In the genomic region with DNA sequence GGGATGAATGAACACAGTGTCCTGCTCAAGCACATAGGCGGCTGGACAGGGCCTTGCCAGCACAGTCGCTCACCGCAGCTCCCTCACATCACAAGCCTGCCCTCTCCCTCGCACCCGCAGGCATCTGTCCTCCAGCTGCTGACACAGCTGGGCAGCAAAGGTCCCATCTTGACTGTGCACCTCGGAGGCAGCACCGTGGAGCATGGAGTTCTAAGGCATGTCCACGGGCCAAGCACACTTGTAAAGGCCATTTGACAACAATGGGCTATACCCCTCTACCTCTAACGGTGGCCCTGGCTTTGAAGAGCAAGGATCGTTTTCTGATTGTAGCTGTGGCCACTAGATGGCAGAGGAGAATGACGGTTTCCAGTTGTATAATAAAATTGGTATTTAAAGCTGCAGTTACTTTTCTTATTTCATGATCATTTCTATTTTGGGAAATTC, we compare ENCODE assay signal across 8 cellular contexts. TPM values are rescaled to one million over a fixed set of nuclear protein-coding genes. Genes with fewer than 3 reads are reported as not detected.
DNase-seq lines count a peak whose midpoint lies in the region; ATAC-seq, FAIRE-seq and TF ChIP-seq lines count a peak whose summit lies in the region.

No MANE protein-coding gene starts in this region.

- CTCF ChIA-PET in GM12878 (lab: Yijun Ruan, JAX): interaction anchor here (0.8 to 1.3 kb wide), 11 partner anchors 8 to 460 kb away, joined by 3 to 8 read pairs (median 3); partner anchors contain the start of gene UTP14A

- TF ChIP-seq POLR2A in GM12878 (IDR thresholded peaks at IDR 0.05; ENCODE audit: low read depth, low read length): no peak

- H3K36me3 ChIP-seq in GM12878 (ENCODE audit: control insufficient read depth in 2 of 2, insufficient read depth in 2 of 2, low read length in 1 of 2): no peaks in the 10 kb centered on the region
- H3K36me3 ChIP-seq in tibial artery: no peaks in the 10 kb centered on the region

- H3K9me3 ChIP-seq in GM12878 (replicated peaks; ENCODE audit: control insufficient read depth, insufficient read depth, low read length) (no peaks in the 10 kb centered on the region), tibial artery (no peaks in the 10 kb centered on the region)

- no peaks in the 10 kb centered on the region for H3K36me3 Mint-ChIP-seq in natural killer cell
- no peaks in the 10 kb centered on the region for H3K36me3 Mint-ChIP-seq in natural killer cell treated with Interleukin-12 subunit alpha and Interleukin-12 subunit beta and Interleukin-15 and Interleukin-18, amount 100 ng/mL, for 72 hours

- no peak overlapping the region for H3K27ac Mint-ChIP-seq in natural killer cell
- no peak overlapping the region for H3K27ac Mint-ChIP-seq in natural killer cell treated with Interleukin-12 subunit alpha and Interleukin-12 subunit beta and Interleukin-15 and Interleukin-18, amount 100 ng/mL, for 72 hours

- H3K9ac ChIP-seq in GM12878 (ENCODE audit: control insufficient read depth, insufficient read depth, low read length): no peak overlapping the region

- no peak for TF ChIP-seq EP300 in GM12878 (IDR thresholded peaks at IDR 0.05; ENCODE audit: borderline replicate concordance in 1 of 2, control insufficient read depth in 1 of 2, low read depth in 2 of 2, low read length in 2 of 2)

- H3K27ac ChIP-seq in GM12878 (ENCODE audit: control insufficient read depth, insufficient read depth): no peak overlapping the region
- peak overlapping the region in 1 of 2 donors; percentile 59 for H3K27ac ChIP-seq in tibial artery

- ATAC-seq in natural killer cell (peak in 2 of 3 donors; percentile 52 to 57), GM12878 (peak; percentile 63), GM18867 (IDR thresholded peaks at IDR 0.05; ENCODE audit: unreplicated experiment) (no peak)
- no peak for ATAC-seq in natural killer cell treated with Interleukin-12 subunit alpha and Interleukin-12 subunit beta and Interleukin-15 and Interleukin-18, amount 100 ng/mL, for 72 hours

- H3K4me3 Mint-ChIP-seq in natural killer cell: no peak overlapping the region
- no peak overlapping the region for H3K4me3 Mint-ChIP-seq in natural killer cell treated with Interleukin-12 subunit alpha and Interleukin-12 subunit beta and Interleukin-15 and Interleukin-18, amount 100 ng/mL, for 72 hours

- no peaks in the 10 kb centered on the region for H4K20me1 ChIP-seq in GM12878 (ENCODE audit: control insufficient read depth, insufficient read depth)

- H3K9me3 Mint-ChIP-seq in natural killer cell: no peaks in the 10 kb centered on the region
- H3K9me3 Mint-ChIP-seq in natural killer cell treated with Interleukin-12 subunit alpha and Interleukin-12 subunit beta and Interleukin-15 and Interleukin-18, amount 100 ng/mL, for 72 hours: no peaks in the 10 kb centered on the region

- peaks cover 6 to 23% of the 10 kb centered on the region in 2 donors for H3K4me1 Mint-ChIP-seq in natural killer cell
- peaks cover 6 to 14% of the 10 kb centered on the region in 2 donors for H3K4me1 Mint-ChIP-seq in natural killer cell treated with Interleukin-12 subunit alpha and Interleukin-12 subunit beta and Interleukin-15 and Interleukin-18, amount 100 ng/mL, for 72 hours (ENCODE audit: low read depth in 2 of 2)

- no peak for FAIRE-seq in GM12878 (lab: Jason Lieb, UNC)

- H3K4me3 ChIP-seq in GM12878: no peak overlapping the region
- no peak overlapping the region for H3K4me3 ChIP-seq in tibial artery

- H3K27me3 ChIP-seq in GM12878 (replicated peaks in 1 of 2; ENCODE audit: control insufficient read depth in 2 of 2, insufficient read depth in 2 of 2, low read length in 1 of 2): no peaks in the 10 kb centered on the region; a peak in 1 of 4 replicates
- H3K27me3 ChIP-seq in tibial artery: no peaks in the 10 kb centered on the region

- DNase-seq in natural killer cell: no peak
- no peak for DNase-seq in natural killer cell treated with Interleukin-12 subunit alpha and Interleukin-12 subunit beta and Interleukin-15 and Interleukin-18, amount 100 ng/mL, for 72 hours (ENCODE audit: low spot score)
- peak; percentile 40 for DNase-seq in M059J (ENCODE audit: low read depth)
- DNase-seq in GM12878 (ENCODE audit: low read depth, low spot score): no peak
- DNase-seq in iris pigment epithelial cell (ENCODE audit: low read depth): peak; percentile 35
- no peak for DNase-seq in tibial artery
- DNase-seq in dedifferentiated amniotic fluid mesenchymal stem cell (ENCODE audit: extremely low spot score): no peak

- H3K4me2 ChIP-seq in GM12878 (ENCODE audit: control insufficient read depth, insufficient read depth): no peak overlapping the region

- peaks cover 5 to 8% of the 10 kb centered on the region in 2 donors for H3K27me3 Mint-ChIP-seq in natural killer cell (ENCODE audit: low read depth in 2 of 2)
- peaks cover 0 to 7% of the 10 kb centered on the region in 2 donors for H3K27me3 Mint-ChIP-seq in natural killer cell treated with Interleukin-12 subunit alpha and Interleukin-12 subunit beta and Interleukin-15 and Interleukin-18, amount 100 ng/mL, for 72 hours

- POLR2A ChIA-PET in GM12878 (lab: Charles Lee): no interaction called here

- in situ Hi-C loops in GM12878 (cut with MboI): loop anchor here (10.0 to 25.0 kb wide), 3 partner anchors 461 to 1314 kb away; no protein-coding TSS in a partner anchor

- H2AFZ ChIP-seq in GM12878 (ENCODE audit: control insufficient read depth, low read depth, low read length): no peak overlapping the region

- 36% methylated on average over 11 of the region's 11 CpGs for WGBS in GM12878 (ENCODE audit: insufficient coverage, insufficient replicate concordance, low lambda C conversion rate, missing lambda C conversion rate)

- RAD21 ChIA-PET in GM12878 (lab: Charles Lee; ENCODE audit: unreplicated experiment): interaction anchor here (0.7 to 1.3 kb wide), 3 partner anchors 305 to 460 kb away, joined by 3 to 4 read pairs (median 4); partner anchors contain the start of gene UTP14A

- BruUV-seq in GM12878 (replicated peaks; lab: Mats Ljungman, UMichigan): no TSS peak

- SMC1A ChIA-PET in GM12878 (lab: Charles Lee; ENCODE audit: uncharacterized antibody, unreplicated experiment): interaction anchor here (0.9 to 1.9 kb wide), 3 partner anchors 11 to 243 kb away, joined by 3 to 4 read pairs (median 3); partner anchors contain the start of gene ZDHHC9

- H3K79me2 ChIP-seq in GM12878 (ENCODE audit: control insufficient read depth, insufficient read depth, low read length): no peaks in the 10 kb centered on the region

- TF ChIP-seq RAD21 in GM12878 (IDR thresholded peaks at IDR 0.05; ENCODE audit: insufficient read depth, low read depth, low read length): peak; percentile 54

- TF ChIP-seq CTCF in natural killer cell (IDR thresholded peaks at IDR 0.05) (peak; percentile 35), GM12878 (IDR thresholded peaks at IDR 0.05 in 2 of 3, conservative IDR thresholded peaks at IDR 0.05 in 1 of 3; ENCODE audit: control insufficient read depth in 2 of 3, extremely low read depth in 1 of 3, insufficient read depth in 1 of 3, low read depth in 3 of 3, low read length in 3 of 3) (peak; percentile 66 to 68 (median 67)), tibial artery (IDR thresholded peaks at IDR 0.05) (peak; percentile 37 to 41)

- intact Hi-C loops in natural killer cell (cut with micrococcal nuclease) (loop anchor here (5.0 to 10.0 kb wide), 4 partner anchors 334 to 1316 kb away; no protein-coding TSS in a partner anchor), GM12878 (cut with micrococcal nuclease; ENCODE audit: unreplicated experiment) (loop anchor here (10.0 kb wide), 1 partner anchor 1314 kb away; no protein-coding TSS in a partner anchor), tibial artery (cut with DNase I; ENCODE audit: low total_unique reads) (loop anchor here (10.0 kb wide), 2 partner anchors 224 to 304 kb away; partner anchors contain the start of gene UTP14A)

- peaks cover 5% of the 10 kb centered on the region for H3K4me1 ChIP-seq in GM12878 (ENCODE audit: control insufficient read depth, insufficient read depth, low read length)
- H3K4me1 ChIP-seq in tibial artery: peaks cover 0 to 14% (median 0%) of the 10 kb centered on the region in 4 donors

TF ChIP-seq in GM12878, 131 proteins besides CTCF, POLR2A, EP300 and RAD21:
- TF ChIP-seq NFIC (IDR thresholded peaks at IDR 0.05; ENCODE audit: low read depth, low read length): no peak
- TF ChIP-seq WRNIP1 (IDR thresholded peaks at IDR 0.05; ENCODE audit: borderline replicate concordance, low read depth, low read length): no peak
- TF ChIP-seq SMC3 (IDR thresholded peaks at IDR 0.05; ENCODE audit: borderline replicate concordance, low read length): peak; percentile 34; the same call in 1 of the 2 replicates
- TF ChIP-seq IKZF2 (IDR thresholded peaks at IDR 0.05): no peak
- TF ChIP-seq TAF1 (IDR thresholded peaks at IDR 0.05; ENCODE audit: borderline replicate concordance, low read depth, low read length): no peak
TF ChIP-seq in GM12878: peak in this region for 1.

RNA-seq across cellular contexts. Expression of gene APLN, which starts 53.8 kb away (rescaled TPM):
- total RNA-seq in natural killer cell (under 1 TPM in 1 of 3 donors, not detected in 2; 0.07 TPM), GM12878 (2014; rRNA removed) (not detected in 2 replicates), GM12878 (2014; rRNA removed; fragmentation: Illumina TruSeq; extraction: Trizol) (not detected in 2 replicates), GM12878 (2021) (not detected in 2 replicates)
- 1 to 10 TPM in 1 of 2 donors, not detected in 1; 1.1 TPM for total RNA-seq in natural killer cell treated with Interleukin-12 subunit alpha and Interleukin-12 subunit beta and Interleukin-15 and Interleukin-18, amount 100 ng/mL, for 72 hours
- total RNA-seq in M059J (2014; rRNA removed; shearing (Covaris generic)): 1.9 and 2.1 TPM in 2 replicates
- not detected in 2 replicates for total RNA-seq in GM12878 (2013; cell fraction: nucleolus; rRNA removed)
- not detected for polyA plus RNA-seq in GM12878 (2011; ENCODE audit: low read depth)
- polyA plus RNA-seq in GM12878 (2011; rRNA removed) (0.31 and 0.33 TPM in 2 replicates), GM12878 (2014; fragmentation: Illumina TruSeq; extraction: Trizol) (not detected in 2 replicates), GM12878 (2014; fragmentation: Nextera tagmentation; extraction: Ambion mirVana) (not detected), GM12878 (2014; rRNA removed) (not detected in 2 replicates), GM12878 (2016; fragmentation: Nextera tagmentation; extraction: Ambion mirVana) (not detected)
- 0.58 and 0.65 TPM in 2 replicates for polyA plus RNA-seq in GM12878 (2011; cell fraction: cytosol; rRNA removed)
- polyA plus RNA-seq in GM12878 (2011; cell fraction: nucleus; rRNA removed): 0.28 and 0.37 TPM in 2 replicates
- polyA plus RNA-seq in GM12878 (2012): 0.15 and 0.45 TPM in 2 replicates
- polyA minus RNA-seq in GM12878 (2011; rRNA and poly(A)+ RNA removed): 0.29 and 0.52 TPM in 2 replicates
- not detected in 2 replicates for polyA minus RNA-seq in GM12878 (2011; cell fraction: cytosol; rRNA and poly(A)+ RNA removed)
- 0.10 TPM in 1 of 2 replicates, not detected in the other for polyA minus RNA-seq in GM12878 (2011; cell fraction: nucleus; rRNA and poly(A)+ RNA removed)

Comparison
In these comparisons a context has a peak if more than half of its experiments do, and no peak if none do; other contexts are left out.
1. ATAC-seq: peak in natural killer cell (2 of 3) and GM12878 (single experiment); none in natural killer cell treated with Interleukin-12 subunit alpha and Interleukin-12 subunit beta and Interleukin-15 and Interleukin-18, amount 100 ng/mL, for 72 hours (0 of 2) and GM18867 (single experiment).
2. DNase-seq: peak in M059J (single experiment) and iris pigment epithelial cell (single experiment); none in natural killer cell (single experiment), natural killer cell treated with Interleukin-12 subunit alpha and Interleukin-12 subunit beta and Interleukin-15 and Interleukin-18, amount 100 ng/mL, for 72 hours (single experiment), GM12878 (single experiment), tibial artery (0 of 2) and dedifferentiated amniotic fluid mesenchymal stem cell (single experiment).
3. Peak in every context shown above with its lines, with median percentiles within 50 percentile points of each other: CTCF ChIP-seq.